Comparison of ENCODE assay signal across 1 cellular context in the genomic region with DNA sequence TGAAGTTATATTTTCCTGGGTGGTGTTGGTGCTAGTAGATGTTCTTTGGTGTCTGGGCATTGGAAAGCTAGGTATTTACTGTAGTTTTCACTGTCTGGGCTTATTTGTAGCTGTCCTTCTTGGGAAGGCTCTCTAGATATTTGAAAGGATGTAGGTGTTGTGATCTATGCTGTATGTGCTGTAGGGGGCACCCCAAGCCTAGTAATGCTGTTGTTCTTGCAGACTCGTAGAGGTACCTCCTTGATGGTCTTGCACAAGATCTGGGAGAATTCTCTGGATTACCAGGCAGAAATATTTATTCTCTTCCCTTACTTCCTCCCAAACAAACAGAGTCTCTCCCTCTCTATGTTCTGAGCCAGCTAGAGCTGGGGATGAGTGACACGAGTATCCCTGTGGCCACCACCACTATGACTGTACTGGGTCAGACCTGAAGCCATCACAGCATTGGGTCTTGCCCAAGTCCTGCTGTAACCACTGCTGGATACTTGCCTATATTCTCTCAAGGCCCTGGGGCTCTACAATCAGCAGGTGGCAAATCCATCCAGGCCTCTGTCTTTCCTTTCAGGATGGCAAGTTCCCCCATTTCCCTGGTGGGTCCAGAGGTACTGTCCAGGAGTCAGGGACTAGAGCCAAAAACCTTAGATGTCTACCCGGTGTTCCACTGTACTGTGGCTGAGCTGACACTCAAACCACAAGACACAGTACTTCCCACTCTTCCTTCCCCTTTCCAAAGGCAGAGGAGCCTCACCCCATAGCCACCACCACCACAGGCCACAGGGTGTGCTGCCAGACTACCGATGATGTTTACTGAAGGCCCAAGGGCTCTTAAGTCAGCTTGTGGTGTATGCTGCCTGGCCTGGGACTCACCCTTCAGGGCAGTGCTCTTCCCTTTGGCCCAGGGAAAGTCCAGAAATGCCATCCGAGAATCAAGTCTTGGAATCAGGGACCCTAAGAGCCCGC.
TF ChIP-seq lines count a peak whose summit lies in the region.

No MANE protein-coding gene starts in this region.

TF ChIP-seq in GM12878, 131 proteins besides CTCF, POLR2A, EP300 and RAD21 (continued from another document):
- TF ChIP-seq KDM1A (IDR thresholded peaks at IDR 0.05; ENCODE audit: borderline replicate concordance): no peak
- TF ChIP-seq ZBED1 (IDR thresholded peaks at IDR 0.05; ENCODE audit: borderline replicate concordance): no peak
- TF ChIP-seq YBX1 (IDR thresholded peaks at IDR 0.05): no peak
- no peak for TF ChIP-seq RUNX3 (IDR thresholded peaks at IDR 0.05; ENCODE audit: low read length)
